In the genomic region with DNA sequence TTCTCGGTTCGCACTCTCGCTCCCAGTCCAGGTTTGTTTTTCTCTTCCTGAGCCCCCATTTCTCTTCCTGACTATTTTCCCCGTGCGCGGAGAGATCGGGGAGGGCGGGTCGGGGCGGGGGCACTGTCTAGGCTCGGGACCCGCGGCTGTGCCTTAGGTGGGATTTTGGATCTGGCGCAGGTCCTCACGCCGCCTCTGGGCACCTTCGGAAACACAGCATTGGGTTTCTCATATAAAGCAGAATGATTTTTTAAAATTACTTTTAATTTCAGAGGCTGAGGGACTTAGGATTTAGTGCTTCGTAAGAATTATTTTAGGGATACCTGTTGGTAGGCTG, we compare ENCODE assay signal across 8 cellular contexts. TPM values are rescaled to one million over a fixed set of nuclear protein-coding genes. Genes with fewer than 3 reads are reported as not detected.
A peak's percentile ranks its signal among the peaks of the same experiment; 100 is the strongest.
DNase-seq lines count a peak whose midpoint lies in the region; FAIRE-seq and TF ChIP-seq lines count a peak whose summit lies in the region.

No MANE protein-coding gene starts in this region.

- CTCF ChIA-PET in BJ (lab: Yijun Ruan, JAX): interaction anchor here (1.0 to 1.1 kb wide), 2 partner anchors 14 to 64 kb away, joined by 3 to 6 read pairs; no protein-coding TSS in a partner anchor

- FAIRE-seq in astrocyte (lab: Jason Lieb, UNC) (no peak), kidney (lab: Jason Lieb, UNC) (no peak)

- no peaks in the 10 kb centered on the region for H4K20me1 ChIP-seq in astrocyte (ENCODE audit: insufficient read depth, low read length)

- H3K4me1 Mint-ChIP-seq in astrocyte (ENCODE audit: low read depth, unreplicated experiment): no peaks in the 10 kb centered on the region

- H3K4me2 ChIP-seq in astrocyte (ENCODE audit: low read length): peak overlapping the region; percentile 87

- H3K4me1 ChIP-seq in astrocyte (ENCODE audit: insufficient read depth, low read length): peaks cover 10% of the 10 kb centered on the region
- H3K4me1 ChIP-seq in kidney (ENCODE audit: control insufficient read depth in 1 of 2, insufficient read depth in 1 of 2, low read depth in 1 of 2, low read length in 2 of 2): peaks cover 0 to 7% of the 10 kb centered on the region in 2 donors

- intact Hi-C loops in kidney (cut with DNase I): no loop called here

- peak overlapping the region; percentile 69 for H3K9ac ChIP-seq in astrocyte (ENCODE audit: low read length)
- peak overlapping the region; percentile 8 to 61 for H3K9ac ChIP-seq in kidney (ENCODE audit: low read length in 2 of 2)

- H3K4me3 ChIP-seq in BJ (ENCODE audit: low read depth, low read length): peak overlapping the region; percentile 81
- H3K4me3 ChIP-seq in H7 (ENCODE audit: insufficient read depth, low read depth, low read length): peak overlapping the region; percentile 80
- H3K4me3 ChIP-seq in astrocyte (ENCODE audit: insufficient read depth, low read depth, low read length): peak overlapping the region; percentile 73
- H3K4me3 ChIP-seq in kidney (ENCODE audit: low read length in 2 of 2): peak overlapping the region; percentile 66 to 76

- H3K9me3 Mint-ChIP-seq in astrocyte (ENCODE audit: unreplicated experiment): no peaks in the 10 kb centered on the region

- H3K27ac ChIP-seq in astrocyte (ENCODE audit: low read depth, low read length): no peak overlapping the region
- H3K27ac ChIP-seq in kidney (ENCODE audit: low read depth in 2 of 2, low read length in 2 of 2): no peak overlapping the region

- no peaks in the 10 kb centered on the region for H3K9me3 ChIP-seq in astrocyte (ENCODE audit: insufficient read depth, low read depth, low read length)
- no peaks in the 10 kb centered on the region for H3K9me3 ChIP-seq in kidney (ENCODE audit: control insufficient read depth in 1 of 2, low read length in 2 of 2)

- peak overlapping the region; percentile 96 for H2AFZ ChIP-seq in astrocyte (ENCODE audit: low read depth, low read length)

- H3K36me3 Mint-ChIP-seq in astrocyte (ENCODE audit: low read depth, unreplicated experiment): no peaks in the 10 kb centered on the region

- DNase-seq in BJ (ENCODE audit: low read depth): no peak
- peak; percentile 69 for DNase-seq in H7
- peak; percentile 14 for DNase-seq in RPMI7951 (ENCODE audit: low read depth)
- DNase-seq in astrocyte (ENCODE audit: low read depth): no peak
- DNase-seq in kidney: no peak
- peak; percentile 20 for DNase-seq in stimulated activated CD8-positive, alpha-beta memory T cell treated with anti-CD3 and anti-CD28 coated beads, Interleukin-12 subunit alpha, Interleukin-12 subunit beta, amount 100 ng/mL, for 1 hour (ENCODE audit: low read depth)
- DNase-seq in DMS153 treated with DMSO at 0.1 percent for 48 hours (lab: John Stamatoyannopoulos, UW; ENCODE audit: unreplicated experiment): no peak
- no peak for DNase-seq in NCI-H446 treated with DMSO at 0.1 percent for 48 hours (lab: John Stamatoyannopoulos, UW)

- H3K27me3 ChIP-seq in BJ (ENCODE audit: control insufficient read depth, insufficient read depth, low read length) (no peaks in the 10 kb centered on the region), H7 (ENCODE audit: control insufficient read depth, insufficient read depth, low read length) (peaks cover 37% of the 10 kb centered on the region), astrocyte (ENCODE audit: insufficient read depth, low read length) (peaks cover 3% of the 10 kb centered on the region)

- peak overlapping the region; percentile 86 for H3K4me3 Mint-ChIP-seq in astrocyte (ENCODE audit: unreplicated experiment)

- no peaks in the 10 kb centered on the region for H3K79me2 ChIP-seq in astrocyte (ENCODE audit: insufficient read depth, low read length)

- TF ChIP-seq CTCF in BJ (IDR thresholded peaks at IDR 0.05; ENCODE audit: insufficient read depth, low read depth, low read length) (peak; percentile 34), astrocyte (IDR thresholded peaks at IDR 0.05; ENCODE audit: insufficient read depth, low read depth, low read length) (no peak), kidney (IDR thresholded peaks at IDR 0.05; ENCODE audit: borderline replicate concordance, extremely low read depth, insufficient read depth) (no peak)

- peaks cover 47% of the 10 kb centered on the region for H3K27me3 Mint-ChIP-seq in astrocyte (ENCODE audit: low read depth, unreplicated experiment)

- no peak overlapping the region for H3K27ac Mint-ChIP-seq in astrocyte (ENCODE audit: unreplicated experiment)

- POLR2A ChIA-PET in BJ (lab: Charles Lee): no interaction called here

- H3K36me3 ChIP-seq in BJ (ENCODE audit: control insufficient read depth, insufficient read depth, low read length) (no peaks in the 10 kb centered on the region), H7 (replicated peaks; ENCODE audit: control insufficient read depth, insufficient read depth, low read length) (no peaks in the 10 kb centered on the region), astrocyte (ENCODE audit: insufficient read depth, low read length) (no peaks in the 10 kb centered on the region), kidney (ENCODE audit: control insufficient read depth in 1 of 2, insufficient read depth in 2 of 2, low read length in 2 of 2) (no peaks in the 10 kb centered on the region)

RNA-seq across cellular contexts. Expression of a gene that starts 0.3 kb away (rescaled TPM):
- polyA plus RNA-seq in BJ (2011; rRNA removed) (0.80 and 0.90 TPM in 2 replicates), kidney (ENCODE audit: insufficient read depth, low read depth, low replicate concordance) (2.0 TPM)
- 0.09 and 0.41 TPM in 2 replicates for polyA minus RNA-seq in BJ (2011; rRNA and poly(A)+ RNA removed)
- total RNA-seq in H7 (2014; rRNA removed; shearing (Covaris generic)): not detected in 2 replicates
- 0.96 and 2.0 TPM in 2 replicates for total RNA-seq in RPMI7951 (2014; rRNA removed; shearing (Covaris generic))
- total RNA-seq in astrocyte (1.9 and 2.0 TPM in 2 replicates), kidney (6.7 TPM)

RNA-seq across cellular contexts. Expression of a gene that starts 55.3 kb away (rescaled TPM):
- polyA plus RNA-seq in BJ (2011; rRNA removed) (238 and 261 TPM in 2 replicates), kidney (ENCODE audit: insufficient read depth, low read depth, low replicate concordance) (420 TPM)
- 104 and 181 TPM in 2 replicates for polyA minus RNA-seq in BJ (2011; rRNA and poly(A)+ RNA removed)
- total RNA-seq in H7 (2014; rRNA removed; shearing (Covaris generic)): 129 and 171 TPM in 2 replicates
- 264 and 311 TPM in 2 replicates for total RNA-seq in RPMI7951 (2014; rRNA removed; shearing (Covaris generic))
- total RNA-seq in astrocyte (123 and 129 TPM in 2 replicates), kidney (101 TPM)

Comparison
In these comparisons a context has a peak if more than half of its experiments do, and no peak if none do; other contexts are left out.
1. DNase-seq: peak in H7 (single experiment), RPMI7951 (single experiment) and stimulated activated CD8-positive, alpha-beta memory T cell treated with anti-CD3 and anti-CD28 coated beads, Interleukin-12 subunit alpha, Interleukin-12 subunit beta, amount 100 ng/mL, for 1 hour (single experiment); none in BJ (single experiment), astrocyte (single experiment), kidney (single experiment), DMS153 treated with DMSO at 0.1 percent for 48 hours (single experiment) and NCI-H446 treated with DMSO at 0.1 percent for 48 hours (single experiment).
2. Peak in every context shown above with its lines, with median percentiles within 50 percentile points of each other: H3K4me3 ChIP-seq.